Comparison of ENCODE assay signal across 15 cellular contexts in genomic region chr3:120436523-120437050, GRCh38. TPM values are rescaled to one million over a fixed set of nuclear protein-coding genes. Genes with fewer than 3 reads are reported as not detected.
DNase-seq lines count a peak whose midpoint lies in the region; TF ChIP-seq lines count a peak whose summit lies in the region.
"Had no signal": no experiment of that assay in that cellular context is flagged by ENCODE, and none has a peak within 500 bp of the region (broad histone marks: within the 10 kb centered on the region; RNA-seq: fewer than 3 reads in every experiment).

No MANE protein-coding gene starts in this region.

- H3K36me3 ChIP-seq in HUES48 (ENCODE audit: control insufficient read depth, insufficient read depth, low read length) (peaks cover 57% of the 10 kb centered on the region), brain microvascular endothelial cell (replicated peaks) (peaks cover 42% of the 10 kb centered on the region), mesodermal cell (ENCODE audit: control insufficient read depth, insufficient read depth, low read length) (peaks cover 81% of the 10 kb centered on the region), subcutaneous abdominal adipose tissue (ENCODE audit: control insufficient read depth in 5 of 5, insufficient read depth in 5 of 5, low read length in 5 of 5) (peaks cover 4 to 23% (median 17%) of the 10 kb centered on the region in 5 donors), testis (ENCODE audit: low read depth, missing control alignments) (no peaks in the 10 kb centered on the region)

- 0 out of 2 replicates have a peak overlapping the region, but pooled peaks have one; percentile 24 for H3K9ac ChIP-seq in HUES48 (ENCODE audit: low read depth, low read length)
- no peak overlapping the region for H3K9ac ChIP-seq in subcutaneous abdominal adipose tissue (ENCODE audit: low read length in 5 of 5)
- H3K9ac ChIP-seq: BLaER1, parathyroid adenoma had no signal

- DNase-seq in brain microvascular endothelial cell (no peak), testis (no peak), DMS153 (lab: John Stamatoyannopoulos, UW) (no peak)
- DNase-seq in activated CD4-positive, alpha-beta T cell treated with anti-CD3 and anti-CD28 coated beads for 4 hours = no peak
- DNase-seq: caudate nucleus; NCI-H146; NCI-H226; NK-92 treated with Interleukin-12 subunit alpha and Interleukin-12 subunit beta, amount 100 ng/mL, for 24 hours; stimulated activated naive CD8-positive, alpha-beta T cell treated with anti-CD3 and anti-CD28 coated beads, Interleukin-15, amount 100 ng/mL, for 72 hours; T-helper 9 cell had no signal

- no peak for TF ChIP-seq POLR2A in testis (IDR thresholded peaks at IDR 0.05)

- in situ Hi-C loops in brain microvascular endothelial cell (cut with HindIII; ENCODE audit: low pct_ligation_motif_present, low sequenced_read_pairs) = no loop called here

- intact Hi-C loops in testis (cut with DNase I; ENCODE audit: low total_unique reads) = no loop called here

- H3K4me1 ChIP-seq in HUES48 (ENCODE audit: control insufficient read depth, insufficient read depth, low read length) (peaks cover 48% of the 10 kb centered on the region), mesodermal cell (ENCODE audit: control insufficient read depth, insufficient read depth, low read length, poor library complexity, severe bottlenecking) (peaks cover 79% of the 10 kb centered on the region), subcutaneous abdominal adipose tissue (ENCODE audit: control insufficient read depth in 5 of 5, insufficient read depth in 5 of 5, low read length in 5 of 5) (peaks cover 10 to 98% (median 89%) of the 10 kb centered on the region in 5 donors), testis (peaks cover 29% of the 10 kb centered on the region)

- no peaks in the 10 kb centered on the region for H3K27me3 ChIP-seq in HUES48 (ENCODE audit: control insufficient read depth, insufficient read depth, low read length)
- H3K27me3 ChIP-seq in brain microvascular endothelial cell (replicated peaks) = no peaks in the 10 kb centered on the region
- no peaks in the 10 kb centered on the region for H3K27me3 ChIP-seq in subcutaneous abdominal adipose tissue (ENCODE audit: control insufficient read depth in 5 of 5, insufficient read depth in 4 of 5, low read length in 5 of 5)
- H3K27me3 ChIP-seq in testis = no peaks in the 10 kb centered on the region
- H3K27me3 ChIP-seq: BLaER1 had no signal

- H3K27ac ChIP-seq in HUES48 (ENCODE audit: low read depth, low read length) (peak overlapping the region; percentile 67), brain microvascular endothelial cell (peak overlapping the region; percentile 76), mesodermal cell (ENCODE audit: low read depth, low read length, severe bottlenecking) (peak overlapping the region; percentile 79), subcutaneous abdominal adipose tissue (ENCODE audit: low read depth, low read length) (peak overlapping the region; percentile 53), testis (no peak overlapping the region)
- H3K27ac ChIP-seq: BLaER1, parathyroid adenoma had no signal

- TF ChIP-seq CTCF in brain microvascular endothelial cell (IDR thresholded peaks at IDR 0.05; ENCODE audit: low read depth, low read length, missing control alignments) (no peak), testis (IDR thresholded peaks at IDR 0.05) (no peak)

- H3K9me3 ChIP-seq in HUES48 (ENCODE audit: control insufficient read depth, insufficient read depth, low read length) = no peaks in the 10 kb centered on the region
- no peaks in the 10 kb centered on the region for H3K9me3 ChIP-seq in mesodermal cell (ENCODE audit: control insufficient read depth, low read length)
- no peaks in the 10 kb centered on the region for H3K9me3 ChIP-seq in subcutaneous abdominal adipose tissue (ENCODE audit: control insufficient read depth in 5 of 5, low read length in 5 of 5)
- no peaks in the 10 kb centered on the region for H3K9me3 ChIP-seq in testis
- H3K9me3 ChIP-seq: BLaER1 had no signal

- WGBS in mesodermal cell (ENCODE audit: insufficient coverage in 2 of 2), 2 experiments = 52 to 81% methylated on average over 2 to 4 of the region's 4 CpGs
- WGBS in testis, 2 donors = 88 to 89% methylated on average over 4 of the region's 4 CpGs

- H3K4me3 ChIP-seq in HUES48 (ENCODE audit: low read depth, low read length) (no peak overlapping the region), brain microvascular endothelial cell (ENCODE audit: low read depth, low read length) (no peak overlapping the region), mesodermal cell (ENCODE audit: extremely low read depth, insufficient read depth, low read length, poor library complexity, severe bottlenecking) (no peak overlapping the region), subcutaneous abdominal adipose tissue (ENCODE audit: low read depth in 1 of 5, low read length in 5 of 5) (no peak overlapping the region), testis (no peak overlapping the region)
- H3K4me3 ChIP-seq: BLaER1 had no signal

RNA-seq across cellular contexts. Expression of gene FSTL1, which starts 14.2 kb away (rescaled TPM):
- polyA plus RNA-seq in mesodermal cell (2013, experiment 1 of 2) = 649 TPM
- polyA plus RNA-seq in mesodermal cell (2013, experiment 2 of 2) = 512 TPM
- total RNA-seq in testis = 10 to 100 TPM; 35.0 to 73.8 TPM
- 122 TPM for polyA plus RNA-seq in testis (ENCODE audit: insufficient read depth, low read depth, low replicate concordance)

Comparison
In these comparisons a context has a peak if more than half of its experiments do, and no peak if none do; other contexts are left out.
1. H3K27ac ChIP-seq: peak in HUES48 (single experiment), brain microvascular endothelial cell (single experiment), mesodermal cell (single experiment) and subcutaneous abdominal adipose tissue (single experiment); none in testis (0 of 2).